Comparison of ENCODE assay signal across 22 cellular contexts in the genomic region with DNA sequence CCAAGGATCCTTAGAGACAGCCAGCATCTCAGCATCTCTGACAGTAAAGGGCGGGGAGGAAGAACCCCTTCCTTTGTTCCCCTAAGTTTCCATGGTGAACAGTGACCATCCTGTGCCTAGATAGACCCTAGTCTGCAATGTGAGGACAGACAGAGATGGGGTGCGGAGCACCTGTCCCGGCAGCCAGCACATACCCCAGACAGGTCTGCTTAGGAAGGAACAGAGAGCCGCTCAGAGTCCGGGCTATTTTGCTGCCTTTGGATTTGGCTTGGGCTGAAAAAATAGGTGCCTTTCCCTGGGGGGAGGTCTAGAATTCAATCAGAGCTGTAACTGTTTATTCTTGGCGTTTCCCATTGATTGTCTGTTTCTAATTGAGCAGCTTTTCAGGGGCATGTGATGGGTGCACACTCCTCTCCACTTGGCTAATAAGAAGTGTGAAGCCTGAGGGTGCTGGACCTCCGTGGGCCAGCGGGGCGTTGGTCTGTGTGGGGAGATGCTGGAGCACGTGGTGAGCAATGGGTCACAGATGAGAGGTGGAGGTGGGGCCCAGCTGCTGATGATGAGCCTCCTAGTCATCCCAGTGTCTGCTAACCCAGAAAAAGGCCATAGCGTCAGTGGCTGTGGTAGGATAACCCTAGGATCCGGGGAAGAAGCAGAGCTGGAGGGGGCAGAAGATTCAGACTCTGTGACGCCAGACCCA.
DNase-seq lines count a peak whose midpoint lies in the region; ATAC-seq and TF ChIP-seq lines count a peak whose summit lies in the region.
"Had no signal": no experiment of that assay in that cellular context is flagged by ENCODE, and none has a peak within 500 bp of the region (broad histone marks: within the 10 kb centered on the region; RNA-seq: fewer than 3 reads in every experiment).

No MANE protein-coding gene starts in this region.

- no peak overlapping the region for H3K27ac Mint-ChIP-seq in endothelial cell (ENCODE audit: unreplicated experiment)
- H3K27ac Mint-ChIP-seq: activated naive CD4-positive, alpha-beta T cell treated with anti-CD3 and anti-CD28 coated beads for 36 hours; CD8-positive, alpha-beta T cell; dendritic cell treated with granulocyte-macrophage colony-stimulating factor and Interleukin-4, amounts not matched to agents 40 ng/mL and 50 ng/mL, for 4 days; stimulated activated memory B cell treated with anti-CD40 and anti-IgM and Interleukin-4, amounts not matched to agents 10 μg/mL and 1 μg/mL and 100 μg/mL, for 72 hours; T-helper 17 cell had no signal

- no peak overlapping the region for H3K4me3 Mint-ChIP-seq in endothelial cell (ENCODE audit: unreplicated experiment)
- H3K4me3 Mint-ChIP-seq: activated naive CD4-positive, alpha-beta T cell treated with anti-CD3 and anti-CD28 coated beads for 36 hours; CD8-positive, alpha-beta T cell; dendritic cell treated with granulocyte-macrophage colony-stimulating factor and Interleukin-4, amounts not matched to agents 40 ng/mL and 50 ng/mL, for 4 days; stimulated activated memory B cell treated with anti-CD40 and anti-IgM and Interleukin-4, amounts not matched to agents 10 μg/mL and 1 μg/mL and 100 μg/mL, for 72 hours; T-helper 17 cell had no signal

- no peak for TF ChIP-seq CTCF in endothelial cell (IDR thresholded peaks at IDR 0.05; ENCODE audit: unreplicated experiment)

- peak; percentile 38 for DNase-seq in EH (ENCODE audit: low read depth)
- peak; percentile 33 for DNase-seq in LHCN-M2 (ENCODE audit: low read depth)
- peak; percentile 1 for DNase-seq in endothelial cell (ENCODE audit: low spot score)
- peak; percentile 48 for DNase-seq in posterior vena cava (ENCODE audit: low spot score)
- DNase-seq in stimulated activated CD4-positive, alpha-beta T cell treated with anti-CD3 and anti-CD28 coated beads, Interleukin-1b, Interleukin-23, amount 100 ng/mL, for 48 hours = no peak
- DNase-seq in H4 (ENCODE audit: low spot score) = no peak
- DNase-seq in cortex of kidney (lab: John Stamatoyannopoulos, UW) = no peak
- DNase-seq: activated CD4-positive, alpha-beta T cell treated with anti-CD3 and anti-CD28 coated beads, Interleukin-2, amount 50 U/mL, for 48 hours; activated naive CD4-positive, alpha-beta T cell treated with anti-CD3 and anti-CD28 coated beads for 36 hours; left ventricle myocardium superior; NCI-H1105; NCI-H2107; NK-92 treated with Interleukin-12 subunit alpha and Interleukin-12 subunit beta, amount 100 ng/mL, for 24 hours; T-helper 17 cell; WERI-Rb-1 had no signal

- peaks cover 15% of the 10 kb centered on the region for H3K4me1 Mint-ChIP-seq in endothelial cell (ENCODE audit: unreplicated experiment)
- H3K4me1 Mint-ChIP-seq: stimulated activated memory B cell treated with anti-CD40 and anti-IgM and Interleukin-4, amounts not matched to agents 10 μg/mL and 1 μg/mL and 100 μg/mL, for 72 hours had no signal

- no peaks in the 10 kb centered on the region for H3K9me3 Mint-ChIP-seq in endothelial cell (ENCODE audit: unreplicated experiment)
- H3K9me3 Mint-ChIP-seq: activated naive CD4-positive, alpha-beta T cell treated with anti-CD3 and anti-CD28 coated beads for 36 hours; CD8-positive, alpha-beta T cell; dendritic cell treated with granulocyte-macrophage colony-stimulating factor and Interleukin-4, amounts not matched to agents 40 ng/mL and 50 ng/mL, for 4 days; stimulated activated memory B cell treated with anti-CD40 and anti-IgM and Interleukin-4, amounts not matched to agents 10 μg/mL and 1 μg/mL and 100 μg/mL, for 72 hours had no signal

- no peak for ATAC-seq in HG03439 (IDR thresholded peaks at IDR 0.05; ENCODE audit: unreplicated experiment)
- ATAC-seq: CD8-positive, alpha-beta T cell; HepG2; Panc1; psoas muscle; stimulated activated memory B cell treated with anti-CD40 and anti-IgM and Interleukin-4, amounts not matched to agents 10 μg/mL and 1 μg/mL and 100 μg/mL, for 72 hours; T-helper 17 cell had no signal

- peaks cover 14% of the 10 kb centered on the region for H3K36me3 Mint-ChIP-seq in endothelial cell (ENCODE audit: low read depth, unreplicated experiment)
- H3K36me3 Mint-ChIP-seq: stimulated activated memory B cell treated with anti-CD40 and anti-IgM and Interleukin-4, amounts not matched to agents 10 μg/mL and 1 μg/mL and 100 μg/mL, for 72 hours had no signal

- peaks cover 16% of the 10 kb centered on the region for H3K27me3 Mint-ChIP-seq in endothelial cell (ENCODE audit: unreplicated experiment)
- H3K27me3 Mint-ChIP-seq: stimulated activated memory B cell treated with anti-CD40 and anti-IgM and Interleukin-4, amounts not matched to agents 10 μg/mL and 1 μg/mL and 100 μg/mL, for 72 hours had no signal

- intact Hi-C loops in posterior vena cava (cut with DNase I) = no loop called here

Comparison
In these comparisons a context has a peak if more than half of its experiments do, and no peak if none do; other contexts are left out.
1. DNase-seq: peak in EH (single experiment), LHCN-M2 (single experiment), endothelial cell (single experiment) and posterior vena cava (single experiment); none in stimulated activated CD4-positive, alpha-beta T cell treated with anti-CD3 and anti-CD28 coated beads, Interleukin-1b, Interleukin-23, amount 100 ng/mL, for 48 hours (single experiment), H4 (single experiment) and cortex of kidney (single experiment).